Comparison of ENCODE assay signal across 15 cellular contexts in genomic region chr12:66900616-66901015, GRCh38.
DNase-seq lines count a peak whose midpoint lies in the region; ATAC-seq and TF ChIP-seq lines count a peak whose summit lies in the region.
"Had no signal": no experiment of that assay in that cellular context is flagged by ENCODE, and none has a peak within 500 bp of the region (broad histone marks: within the 10 kb centered on the region; RNA-seq: fewer than 3 reads in every experiment).

No MANE protein-coding gene starts in this region.

- H3K27me3 Mint-ChIP-seq in memory B cell, result no peaks in the 10 kb centered on the region

- no peaks in the 10 kb centered on the region for H3K36me3 Mint-ChIP-seq in memory B cell
- H3K36me3 Mint-ChIP-seq: activated CD8-positive, alpha-beta memory T cell treated with anti-CD3 and anti-CD28 coated beads, Interleukin-2, amount 10 ng/mL, durations not matched to agents 7 days and 5 days; mesothelial cell of epicardium had no signal

- H3K9me3 Mint-ChIP-seq in memory B cell, result no peaks in the 10 kb centered on the region
- H3K9me3 Mint-ChIP-seq: mesothelial cell of epicardium had no signal

- ATAC-seq in memory B cell (ENCODE audit: low read depth) (no peak), GM18505 (IDR thresholded peaks at IDR 0.05; ENCODE audit: unreplicated experiment) (no peak)
- ATAC-seq: A549 had no signal

- peaks cover 15% of the 10 kb centered on the region for H3K4me1 Mint-ChIP-seq in memory B cell

- no peak overlapping the region for H3K4me3 Mint-ChIP-seq in memory B cell
- H3K4me3 Mint-ChIP-seq: activated CD8-positive, alpha-beta memory T cell treated with anti-CD3 and anti-CD28 coated beads, Interleukin-2, amount 10 ng/mL, durations not matched to agents 7 days and 5 days; mesothelial cell of epicardium had no signal

- DNase-seq in NCI-H2107 treated with DMSO at 0.1 percent for 48 hours (lab: John Stamatoyannopoulos, UW; ENCODE audit: unreplicated experiment) (peak; percentile 20), NCI-H2107 (lab: John Stamatoyannopoulos, UW) (no peak), NCI-H1105 (lab: John Stamatoyannopoulos, UW) (peak; percentile 53), NCI-H774 (lab: John Stamatoyannopoulos, UW) (peak; percentile 21), memory B cell (ENCODE audit: low spot score in 2 of 2) (no peak), SK-N-DZ (ENCODE audit: low spot score) (no peak)
- no peak for DNase-seq in stimulated activated naive CD4-positive, alpha-beta T cell (lab: John Stamatoyannopoulos, UW)
- DNase-seq: activated CD8-positive, alpha-beta memory T cell treated with anti-CD3 and anti-CD28 coated beads, Interleukin-2, amount 10 ng/mL, durations not matched to agents 7 days and 5 days; activated naive CD4-positive, alpha-beta T cell treated with anti-CD3 and anti-CD28 coated beads, Interleukin-2, amount 50 U/mL, for 16 hours; Calu3; caudate nucleus; MG63 had no signal

- peak overlapping the region; percentile 86 for H3K27ac Mint-ChIP-seq in memory B cell
- H3K27ac Mint-ChIP-seq: mesothelial cell of epicardium had no signal

- no peak for TF ChIP-seq POLR2A in GM18505 (IDR thresholded peaks at IDR 0.05; ENCODE audit: borderline replicate concordance, extremely low read depth, insufficient read depth, insufficient read length)

Comparison
In these comparisons a context has a peak if more than half of its experiments do, and no peak if none do; other contexts are left out.
1. DNase-seq: peak in NCI-H2107 treated with DMSO at 0.1 percent for 48 hours (single experiment), NCI-H1105 (single experiment) and NCI-H774 (single experiment); none in NCI-H2107 (single experiment), memory B cell (0 of 2), stimulated activated naive CD4-positive, alpha-beta T cell (0 of 6) and SK-N-DZ (single experiment).